8 cellular contexts compared by ENCODE assay signal in the genomic region with DNA sequence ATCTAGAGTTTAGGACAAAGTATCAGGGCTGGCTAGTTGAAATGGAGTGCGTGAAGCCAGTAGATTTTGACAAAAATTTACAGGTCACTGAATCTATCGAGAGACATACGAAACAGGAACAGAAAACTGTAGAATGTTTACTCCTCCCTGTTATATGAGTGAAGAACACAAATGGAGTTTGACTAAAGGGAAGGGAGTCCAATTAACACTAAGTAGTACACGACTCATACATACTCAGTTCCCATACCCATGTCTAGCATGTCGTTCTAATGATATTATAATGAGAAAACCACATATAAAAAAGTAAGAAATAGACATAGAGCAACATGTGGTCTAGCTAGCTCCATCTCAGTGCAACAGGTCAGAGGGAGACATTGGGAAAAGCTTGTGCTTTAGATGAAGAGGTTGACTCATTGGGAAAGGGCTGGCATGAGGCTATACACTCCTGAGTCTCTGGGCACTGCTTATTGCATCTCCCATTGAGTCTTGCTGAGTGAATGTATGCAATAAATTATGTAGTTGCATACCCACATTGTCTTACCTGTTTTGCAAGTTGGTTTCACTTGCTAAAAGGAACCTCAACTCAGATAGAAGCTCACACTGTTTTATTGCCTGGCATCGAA. TPM values are rescaled to one million over a fixed set of nuclear protein-coding genes. Genes with fewer than 3 reads are reported as not detected.
DNase-seq lines count a peak whose midpoint lies in the region; ATAC-seq, FAIRE-seq and TF ChIP-seq lines count a peak whose summit lies in the region.

No MANE protein-coding gene starts in this region.

- H3K36me3 ChIP-seq in CD4-positive, alpha-beta memory T cell (ENCODE audit: insufficient read depth, low read length) = peaks cover 78% of the 10 kb centered on the region
- peaks cover 7 to 33% (median 11%) of the 10 kb centered on the region in 3 donors for H3K36me3 ChIP-seq in pancreas

- peaks cover 73 to 90% of the 10 kb centered on the region in 2 donors for H3K36me3 Mint-ChIP-seq in CD4-positive, alpha-beta memory T cell
- H3K36me3 Mint-ChIP-seq in activated T-helper 1 cell treated with anti-CD3 and anti-CD28 coated beads, Interleukin-12 subunit alpha, Interleukin-12 subunit beta, Interleukin-2, Interleukin-4 antibody, amounts not matched to agents 30 ng/mL and 10 ng/mL and 1 ng/mL, durations not matched to agents 14 hours and 24 hours and 36 hours (ENCODE audit: low read depth) = peaks cover 73% of the 10 kb centered on the region

- H3K9me3 Mint-ChIP-seq in CD4-positive, alpha-beta memory T cell = no peaks in the 10 kb centered on the region
- no peaks in the 10 kb centered on the region for H3K9me3 Mint-ChIP-seq in activated T-helper 1 cell treated with anti-CD3 and anti-CD28 coated beads, Interleukin-12 subunit alpha, Interleukin-12 subunit beta, Interleukin-2, Interleukin-4 antibody, amounts not matched to agents 30 ng/mL and 10 ng/mL and 1 ng/mL, durations not matched to agents 14 hours and 24 hours and 36 hours

- POLR2A ChIA-PET in CD4-positive, alpha-beta memory T cell (lab: Charles Lee; ENCODE audit: partially characterized antibody) = interaction anchor here (0.7 to 31.9 kb wide), 5 partner anchors 9 to 185 kb away, joined by 3 to 1106 read pairs (median 8); a partner anchor contains a TSS

- intact Hi-C loops in CD4-positive, alpha-beta memory T cell (cut with micrococcal nuclease) = loop anchor here (2.0 kb wide), 1 partner anchor 14 kb away; no protein-coding TSS in a partner anchor
- intact Hi-C loops in activated T-helper 1 cell treated with anti-CD3 and anti-CD28 coated beads, Interleukin-12 subunit alpha, Interleukin-12 subunit beta, Interleukin-2, Interleukin-4 antibody, amounts not matched to agents 30 ng/mL and 10 ng/mL and 1 ng/mL, durations not matched to agents 14 hours and 24 hours and 36 hours (cut with micrococcal nuclease) = no loop called here
- intact Hi-C loops in pancreas (cut with DNase I) = no loop called here

- H3K27me3 ChIP-seq in CD4-positive, alpha-beta memory T cell (ENCODE audit: insufficient read depth, low read length) = no peaks in the 10 kb centered on the region
- H3K27me3 ChIP-seq in pancreas = no peaks in the 10 kb centered on the region

- peaks cover 65 to 87% (median 75%) of the 10 kb centered on the region in 4 donors for H3K4me1 Mint-ChIP-seq in CD4-positive, alpha-beta memory T cell
- H3K4me1 Mint-ChIP-seq in activated T-helper 1 cell treated with anti-CD3 and anti-CD28 coated beads, Interleukin-12 subunit alpha, Interleukin-12 subunit beta, Interleukin-2, Interleukin-4 antibody, amounts not matched to agents 30 ng/mL and 10 ng/mL and 1 ng/mL, durations not matched to agents 14 hours and 24 hours and 36 hours (ENCODE audit: low read depth) = peaks cover 69% of the 10 kb centered on the region

- CTCF ChIA-PET in CD4-positive, alpha-beta memory T cell (lab: Charles Lee; ENCODE audit: partially characterized antibody) = interaction anchor here (1.0 to 10.7 kb wide), 8 partner anchors 8 to 124 kb away, joined by 3 to 118 read pairs (median 6); no protein-coding TSS in a partner anchor

- H3K9me3 ChIP-seq in CD4-positive, alpha-beta memory T cell (ENCODE audit: control insufficient read depth in 1 of 2, low read length in 2 of 2) = no peaks in the 10 kb centered on the region
- no peaks in the 10 kb centered on the region for H3K9me3 ChIP-seq in pancreas

- peak overlapping the region; percentile 73 to 95 (median 91) for H3K27ac Mint-ChIP-seq in CD4-positive, alpha-beta memory T cell
- H3K27ac Mint-ChIP-seq in activated T-helper 1 cell treated with anti-CD3 and anti-CD28 coated beads, Interleukin-12 subunit alpha, Interleukin-12 subunit beta, Interleukin-2, Interleukin-4 antibody, amounts not matched to agents 30 ng/mL and 10 ng/mL and 1 ng/mL, durations not matched to agents 14 hours and 24 hours and 36 hours = no peak overlapping the region

- ATAC-seq in HG02970 (IDR thresholded peaks at IDR 0.05; ENCODE audit: low FRiP score, unreplicated experiment) (peak; percentile 54), pancreas (no peak)

- no peaks in the 10 kb centered on the region for H3K27me3 Mint-ChIP-seq in CD4-positive, alpha-beta memory T cell
- no peaks in the 10 kb centered on the region for H3K27me3 Mint-ChIP-seq in activated T-helper 1 cell treated with anti-CD3 and anti-CD28 coated beads, Interleukin-12 subunit alpha, Interleukin-12 subunit beta, Interleukin-2, Interleukin-4 antibody, amounts not matched to agents 30 ng/mL and 10 ng/mL and 1 ng/mL, durations not matched to agents 14 hours and 24 hours and 36 hours (ENCODE audit: insufficient read depth)

- H3K27ac ChIP-seq in CD4-positive, alpha-beta memory T cell (ENCODE audit: low read depth, low read length) = peak overlapping the region; percentile 13
- no peak overlapping the region for H3K27ac ChIP-seq in pancreas

- TF ChIP-seq CTCF in pancreas (IDR thresholded peaks at IDR 0.05) = no peak

- no peak overlapping the region for H3K4me3 ChIP-seq in CD4-positive, alpha-beta memory T cell (ENCODE audit: low read length in 2 of 2)
- no peak overlapping the region for H3K4me3 ChIP-seq in pancreas

- DNase-seq in CD4-positive, alpha-beta memory T cell = peak in 1 of 5 donors; percentile 30
- DNase-seq in GM19239 (ENCODE audit: insufficient read length, low spot score) (peak; percentile 35), anterior cingulate cortex (lab: John Stamatoyannopoulos, UW) (no peak), activated gamma-delta T cell (lab: John Stamatoyannopoulos, UW) (no peak), amygdala (lab: John Stamatoyannopoulos, UW) (no peak), pancreas (no peak)
- DNase-seq in activated T-helper 1 cell treated with anti-CD3 and anti-CD28 coated beads, Interleukin-12 subunit alpha, Interleukin-12 subunit beta, Interleukin-2, Interleukin-4 antibody, amounts not matched to agents 30 ng/mL and 10 ng/mL and 1 ng/mL, durations not matched to agents 14 hours and 24 hours and 36 hours (ENCODE audit: low spot score) = no peak

- H3K4me1 ChIP-seq in CD4-positive, alpha-beta memory T cell (ENCODE audit: insufficient read depth, low read length) = peaks cover 88% of the 10 kb centered on the region
- peaks cover 0 to 10% (median 0%) of the 10 kb centered on the region in 3 donors for H3K4me1 ChIP-seq in pancreas

- WGBS in pancreas, 2 donors = 94% methylated on average over 6 of the region's 6 CpGs

- peak; percentile 96 for FAIRE-seq in GM19239 (lab: Jason Lieb, UNC)
- FAIRE-seq in pancreas (lab: Jason Lieb, UNC) = no peak

- peak overlapping the region in 6 of 8 donors; percentile 30 to 82 (median 48) for H3K4me3 Mint-ChIP-seq in CD4-positive, alpha-beta memory T cell
- H3K4me3 Mint-ChIP-seq in activated T-helper 1 cell treated with anti-CD3 and anti-CD28 coated beads, Interleukin-12 subunit alpha, Interleukin-12 subunit beta, Interleukin-2, Interleukin-4 antibody, amounts not matched to agents 30 ng/mL and 10 ng/mL and 1 ng/mL, durations not matched to agents 14 hours and 24 hours and 36 hours = peak overlapping the region; percentile 30

RNA-seq across cellular contexts. Expression of a gene that starts 43.5 kb away (rescaled TPM):
- 100 to 1,000 TPM; 808 to 809 TPM for total RNA-seq in CD4-positive, alpha-beta memory T cell
- polyA plus RNA-seq in CD4-positive, alpha-beta memory T cell = 100 to 1,000 TPM; 390 to 554 TPM
- 547 and 550 TPM in 2 replicates for total RNA-seq in activated T-helper 1 cell treated with anti-CD3 and anti-CD28 coated beads, Interleukin-12 subunit alpha, Interleukin-12 subunit beta, Interleukin-2, Interleukin-4 antibody, amounts not matched to agents 30 ng/mL and 10 ng/mL and 1 ng/mL, durations not matched to agents 14 hours and 24 hours and 36 hours
- total RNA-seq in pancreas = 100 to 1,000 TPM; 343 to 677 (median 391) TPM
- 100 to 1,000 TPM; 133 TPM for polyA plus RNA-seq in pancreas
